ENCODE assay signal across 10 cellular contexts in the genomic region with DNA sequence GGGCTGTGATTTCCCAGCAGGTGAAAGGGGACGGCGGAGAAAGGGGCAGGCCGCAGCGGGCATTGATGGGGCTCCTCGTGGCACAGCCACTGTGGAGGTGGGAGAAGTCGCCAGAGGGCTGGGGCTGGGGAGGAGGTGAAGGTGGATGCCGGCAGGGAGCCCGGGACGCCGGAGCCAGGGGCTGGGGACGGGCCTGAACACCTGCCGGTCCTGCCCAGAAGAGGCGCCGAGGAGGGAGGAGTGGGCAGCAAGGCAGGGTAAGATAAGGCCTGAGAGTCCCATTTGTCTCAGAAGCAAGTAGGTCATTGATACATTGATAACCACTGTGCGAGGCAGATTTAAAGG. TPM values are rescaled to one million over a fixed set of nuclear protein-coding genes. Genes with fewer than 3 reads are reported as not detected.
DNase-seq lines count a peak whose midpoint lies in the region; ATAC-seq and TF ChIP-seq lines count a peak whose summit lies in the region.
"Had no signal": no experiment of that assay in that cellular context is flagged by ENCODE, and none has a peak within 500 bp of the region (broad histone marks: within the 10 kb centered on the region; RNA-seq: fewer than 3 reads in every experiment).

No MANE protein-coding gene starts in this region.

- POLR2A ChIA-PET in IMR-90 (lab: Charles Lee; ENCODE audit: unreplicated experiment), result no interaction called here

- H4K91ac ChIP-seq in IMR-90 (ENCODE audit: insufficient read depth, low read depth, low read length), result peak overlapping the region; percentile 2; the same call in 1 of the 2 replicates

- no peak overlapping the region for H2BK5ac ChIP-seq in IMR-90 (ENCODE audit: low read depth, low read length, poor library complexity, severe bottlenecking)

- intact Hi-C loops in IMR-90 (cut with micrococcal nuclease), result no loop called here

- TF ChIP-seq POLR2A in IMR-90 (IDR thresholded peaks at IDR 0.05; ENCODE audit: low read depth, low read length), result no peak

- H3K9ac ChIP-seq in IMR-90 (ENCODE audit: low read depth, low read length) (peak overlapping the region; percentile 47), stomach smooth muscle (ENCODE audit: low read length in 2 of 2) (peak overlapping the region; percentile 39 to 71)

- ATAC-seq in IMR-90 (ENCODE audit: low read depth), result no peak; the same call in 1 of the 2 replicates
- no peak for ATAC-seq in lung (ENCODE audit: insufficient read depth, low FRiP score)
- ATAC-seq in GM21447 (IDR thresholded peaks at IDR 0.05; ENCODE audit: unreplicated experiment), result no peak
- ATAC-seq in HG03159 (IDR thresholded peaks at IDR 0.05; ENCODE audit: unreplicated experiment), result no peak

- H4K20me1 ChIP-seq in IMR-90 (ENCODE audit: insufficient read depth, low read length), result no peaks in the 10 kb centered on the region

- no peak overlapping the region for H3K14ac ChIP-seq in IMR-90 (replicated peaks; ENCODE audit: low read depth, low read length)

- no peak for DNase-seq in IMR-90
- peak; percentile 55 for DNase-seq in ecto neural progenitor cell (ENCODE audit: low spot score)
- no peak for DNase-seq in lung (ENCODE audit: low spot score)
- no peak for DNase-seq in LoVo (ENCODE audit: low spot score)
- DNase-seq in NCI-H2029 treated with DMSO at 0.1 percent for 48 hours (lab: John Stamatoyannopoulos, UW), result no peak
- DNase-seq: NCI-H510A treated with DMSO at 0.1 percent for 48 hours had no signal

- CTCF ChIA-PET in IMR-90 (lab: Yijun Ruan, JAX), result no interaction called here

- TF ChIP-seq CTCF in IMR-90 (conservative IDR thresholded peaks at IDR 0.05; ENCODE audit: low read depth, low read length) (no peak), lung (IDR thresholded peaks at IDR 0.05; ENCODE audit: control extremely low read depth, extremely low read depth) (no peak)

- H3K27ac ChIP-seq in IMR-90 (ENCODE audit: insufficient read depth, low read length), result no peak overlapping the region
- peak overlapping the region in 1 of 2 donors; percentile 81 for H3K27ac ChIP-seq in lung (ENCODE audit: low read depth in 1 of 2, low read length in 1 of 2)
- peak overlapping the region; percentile 41 for H3K27ac ChIP-seq in stomach smooth muscle (ENCODE audit: low read length)

- H2BK15ac ChIP-seq in IMR-90 (ENCODE audit: low read depth, low read length), result 0 out of 3 replicates have a peak overlapping the region, but pooled peaks have one; percentile 1

- peaks cover 3% of the 10 kb centered on the region; the same call in 1 of the 2 replicates for H3K36me3 ChIP-seq in IMR-90 (ENCODE audit: control insufficient read depth, insufficient read depth, low read length)
- no peaks in the 10 kb centered on the region for H3K36me3 ChIP-seq in lung (ENCODE audit: control insufficient read depth in 2 of 2, insufficient read depth in 2 of 2, low read length in 2 of 2)
- peaks cover 0 to 6% of the 10 kb centered on the region in 2 donors for H3K36me3 ChIP-seq in stomach smooth muscle (ENCODE audit: control insufficient read depth in 2 of 2, insufficient read depth in 2 of 2, low read length in 2 of 2)

- no TSS peak for BruUV-seq in IMR-90 (replicated peaks; lab: Mats Ljungman, UMichigan)

- peak overlapping the region; percentile 85 for H2AFZ ChIP-seq in IMR-90 (replicated peaks; ENCODE audit: low read length, poor library complexity)

- H3K4me1 ChIP-seq in IMR-90 (ENCODE audit: control insufficient read depth, insufficient read depth, low read length) (peaks cover 16% of the 10 kb centered on the region), lung (ENCODE audit: control insufficient read depth in 2 of 2, insufficient read depth in 2 of 2, low read length in 2 of 2) (peaks cover 7 to 11% of the 10 kb centered on the region in 2 donors), stomach smooth muscle (ENCODE audit: control insufficient read depth, insufficient read depth, low read length) (peaks cover 18% of the 10 kb centered on the region)

- no peak overlapping the region for H3K56ac ChIP-seq in IMR-90 (ENCODE audit: extremely low read depth, insufficient read depth, low read length)

- H4K8ac ChIP-seq in IMR-90 (ENCODE audit: low read depth in 2 of 2, low read length in 2 of 2), result peak overlapping the region in 1 of 2 experiments; percentile 50; a peak in 1 of 4 replicates

- peak overlapping the region; percentile 91 for H3K4me2 ChIP-seq in IMR-90 (ENCODE audit: low read depth, low read length)

- H4K5ac ChIP-seq in IMR-90 (ENCODE audit: low read depth, low read length), result peak overlapping the region; percentile 62

- TF ChIP-seq RAD21 in IMR-90 (IDR thresholded peaks at IDR 0.05; ENCODE audit: low read length), result no peak

- peak overlapping the region; percentile 40; the same call in 1 of the 2 replicates for H3K4ac ChIP-seq in IMR-90 (ENCODE audit: low read depth, low read length)

- H3K9me3 ChIP-seq in IMR-90 (ENCODE audit: control insufficient read depth, insufficient read depth, low read length), result peaks cover 9% of the 10 kb centered on the region
- H3K9me3 ChIP-seq in lung (ENCODE audit: control insufficient read depth in 2 of 2, insufficient read depth in 1 of 2, low read length in 1 of 2), result peaks cover 0 to 3% of the 10 kb centered on the region in 2 donors
- peaks cover 6 to 7% of the 10 kb centered on the region in 2 donors for H3K9me3 ChIP-seq in stomach smooth muscle (ENCODE audit: control insufficient read depth in 2 of 2, low read length in 2 of 2)

- no peak overlapping the region; the same call in 1 of the 2 replicates for H3K18ac ChIP-seq in IMR-90 (ENCODE audit: low read depth, low read length)

- no peaks in the 10 kb centered on the region; the same call in 1 of the 2 replicates for H3K9me1 ChIP-seq in IMR-90 (ENCODE audit: insufficient read depth, low read length)

- peak overlapping the region; percentile 43 for H2AK5ac ChIP-seq in IMR-90 (ENCODE audit: low read depth, low read length)

- in situ Hi-C loops in IMR-90 (cut with MboI; ENCODE audit: low sequenced_read_pairs), result no loop called here

- no peak overlapping the region for H2BK20ac ChIP-seq in IMR-90 (ENCODE audit: low read depth, low read length)

- no peak overlapping the region for H3K23ac ChIP-seq in IMR-90 (ENCODE audit: low read depth, low read length)

- H3K4me3 ChIP-seq in IMR-90 (ENCODE audit: insufficient read depth, low read depth, low read length), result peak overlapping the region; percentile 44
- H3K4me3 ChIP-seq in lung, result peak overlapping the region; percentile 60
- H3K4me3 ChIP-seq in stomach smooth muscle (ENCODE audit: low read length in 2 of 2), result peak overlapping the region; percentile 60 to 80

- H2BK120ac ChIP-seq in IMR-90 (ENCODE audit: low read depth, low read length), result no peak overlapping the region

- peaks cover 0 to 5% of the 10 kb centered on the region in 2 experiments; a peak in 2 of 4 replicates for H3K79me1 ChIP-seq in IMR-90 (ENCODE audit: low read depth in 1 of 2, low read length in 2 of 2)

- peak overlapping the region; percentile 70 for H2AK9ac ChIP-seq in IMR-90 (replicated peaks; ENCODE audit: low read depth, low read length, poor library complexity)

- dilution Hi-C loops in IMR-90 (cut with HindIII; ENCODE audit: low sequenced_read_pairs, unreplicated experiment), result no loop called here

- H3K27me3 ChIP-seq in IMR-90 (ENCODE audit: control insufficient read depth, insufficient read depth, low read length) (no peaks in the 10 kb centered on the region), lung (ENCODE audit: control insufficient read depth, insufficient read depth) (no peaks in the 10 kb centered on the region), stomach smooth muscle (ENCODE audit: control insufficient read depth in 1 of 2, insufficient read depth in 2 of 2, low read length in 2 of 2) (no peaks in the 10 kb centered on the region)

- WGBS in IMR-90 (ENCODE audit: extremely low coverage in 2 of 2, insufficient read length in 1 of 2), 2 experiments, result 100% methylated on average over 1 of the region's 15 CpGs; no CpG with 5 or more reads in 1 of the 2 experiments
- WGBS in lung, 2 donors, result 64 to 88% methylated on average over 15 of the region's 15 CpGs

TF ChIP-seq in IMR-90, 13 proteins besides CTCF, POLR2A, EP300 and RAD21 (continues in another document):
- TF ChIP-seq RFX5 (IDR thresholded peaks at IDR 0.05; ENCODE audit: low read depth, low read length) (no peak), BHLHE40 (IDR thresholded peaks at IDR 0.05; ENCODE audit: low read depth, low read length) (no peak), MXI1 (IDR thresholded peaks at IDR 0.05; ENCODE audit: borderline replicate concordance, low read depth, low read length) (no peak), FOS (IDR thresholded peaks at IDR 0.05; ENCODE audit: low read depth, low read length) (no peak), MAZ (IDR thresholded peaks at IDR 0.05; ENCODE audit: borderline replicate concordance, low read depth, low read length) (no peak), CEBPB (IDR thresholded peaks at IDR 0.05; ENCODE audit: low read depth, low read length) (no peak), NFE2L2 (IDR thresholded peaks at IDR 0.05; ENCODE audit: low read depth, low read length) (no peak), MAFK (IDR thresholded peaks at IDR 0.05; ENCODE audit: low read depth, low read length) (no peak), RCOR1 (IDR thresholded peaks at IDR 0.05; ENCODE audit: insufficient replicate concordance, low read length) (no peak), ELK1 (IDR thresholded peaks at IDR 0.05; ENCODE audit: borderline replicate concordance, low read depth, low read length) (no peak)
- TF ChIP-seq, protein P1, sequence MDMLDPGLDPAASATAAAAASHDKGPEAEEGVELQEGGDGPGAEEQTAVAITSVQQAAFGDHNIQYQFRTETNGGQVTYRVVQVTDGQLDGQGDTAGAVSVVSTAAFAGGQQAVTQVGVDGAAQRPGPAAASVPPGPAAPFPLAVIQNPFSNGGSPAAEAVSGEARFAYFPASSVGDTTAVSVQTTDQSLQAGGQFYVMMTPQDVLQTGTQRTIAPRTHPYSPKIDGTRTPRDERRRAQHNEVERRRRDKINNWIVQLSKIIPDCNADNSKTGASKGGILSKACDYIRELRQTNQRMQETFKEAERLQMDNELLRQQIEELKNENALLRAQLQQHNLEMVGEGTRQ (IDR thresholded peaks at IDR 0.05; ENCODE audit: low read depth, low read length), result no peak

RNA-seq across cellular contexts. Expression of gene RARRES1, which starts 0.6 kb away (rescaled TPM):
- total RNA-seq in IMR-90 (2012; rRNA removed) (0.90 and 1.9 TPM in 2 replicates), lung (100 to 1,000 TPM in 1 of 2 donors, 10 to 100 TPM in 1; 36.3 to 110 TPM)
- polyA plus RNA-seq in IMR-90 (2012; rRNA removed) (2.6 and 3.0 TPM in 2 replicates), lung (10 to 100 TPM; 49.8 to 53.4 TPM)
- polyA plus RNA-seq in IMR-90 (2012; cell fraction: cytosol; rRNA removed), result 1.9 and 11.6 TPM in 2 replicates
- polyA plus RNA-seq in IMR-90 (2012; cell fraction: nucleus; rRNA removed; ENCODE audit: low replicate concordance), result 3.8 and 4.0 TPM in 2 replicates
- total RNA-seq: myocyte had no signal

Comparison
In these comparisons a context has a peak if more than half of its experiments do, and no peak if none do; other contexts are left out.
1. RNA of gene RARRES1, which starts 0.6 kb away (total RNA-seq): 36.3 to 110 TPM in lung; 0.90 to 1.9 TPM in IMR-90; every median in the first group is over 10 times any median in the second.
2. Peak in every context shown above with its lines, with median percentiles within 50 percentile points of each other: H3K4me3 ChIP-seq.